In the genomic region with DNA sequence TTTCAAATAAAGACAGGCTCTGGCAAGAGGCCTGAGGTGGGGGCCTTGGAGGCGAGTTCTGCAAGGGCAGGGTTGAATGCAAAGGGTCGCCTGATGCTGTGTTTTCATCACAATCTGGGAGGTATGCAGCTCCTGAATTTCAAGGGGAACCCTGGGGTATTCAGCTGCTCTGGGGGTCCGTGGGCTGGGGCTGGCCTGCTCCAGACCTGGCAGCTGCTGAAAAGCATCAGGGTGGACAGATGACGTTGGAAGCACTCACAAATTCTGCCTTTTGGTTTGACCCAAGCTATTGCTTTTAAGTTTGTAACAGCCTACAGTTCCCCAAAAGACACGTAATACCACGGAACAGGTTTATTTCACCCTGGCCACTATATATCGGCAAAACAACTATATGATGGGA, we compare ENCODE assay signal across 29 cellular contexts. TPM values are rescaled to one million over a fixed set of nuclear protein-coding genes. Genes with fewer than 3 reads are reported as not detected.
"Had no signal": no experiment of that assay in that cellular context is flagged by ENCODE, and none has a peak within 500 bp of the region (broad histone marks: within the 10 kb centered on the region; RNA-seq: fewer than 3 reads in every experiment).

No MANE protein-coding gene starts in this region.

- H3K27me3 ChIP-seq: ascending aorta, cardiac muscle cell had no signal

- H3K36me3 ChIP-seq: ascending aorta, cardiac muscle cell had no signal

- ATAC-seq: activated CD4-positive, alpha-beta T cell treated with anti-CD3 and anti-CD28 coated beads for 36 hours; activated CD8-positive, alpha-beta memory T cell treated with anti-CD3 and anti-CD28 coated beads, Interleukin-2, amount 10 ng/mL, durations not matched to agents 7 days and 5 days; activated CD8-positive, alpha-beta T cell treated with anti-CD3 and anti-CD28 coated beads, Interleukin-2, amount 10 ng/mL, durations not matched to agents 7 days and 5 days; activated naive CD8-positive, alpha-beta T cell treated with anti-CD3 and anti-CD28 coated beads, Interleukin-2, amount 50 U/mL, for 24 hours had no signal

- H3K4me1 ChIP-seq: ascending aorta had no signal

- DNase-seq: activated B cell treated with CpG ODN at 0.5 μM for 24 hours; activated CD4-positive, alpha-beta memory T cell treated with anti-CD3 and anti-CD28 coated beads, Interleukin-2, amount 10 ng/mL, durations not matched to agents 7 days and 5 days; activated CD4-positive, alpha-beta T cell treated with anti-CD3 and anti-CD28 coated beads for 1 hour; activated CD4-positive, alpha-beta T cell treated with anti-CD3 and anti-CD28 coated beads for 36 hours; activated CD4-positive, alpha-beta T cell treated with anti-CD3 and anti-CD28 coated beads for 48 hours; activated CD4-positive, alpha-beta T cell treated with anti-CD3 and anti-CD28 coated beads, Interleukin-2, amount 10 ng/mL, durations not matched to agents 7 days and 5 days; activated CD4-positive, alpha-beta T cell treated with anti-CD3 and anti-CD28 coated beads, Interleukin-2, amount 50 U/mL, for 48 hours; activated CD8-positive, alpha-beta memory T cell treated with anti-CD3 and anti-CD28 coated beads for 24 hours; activated CD8-positive, alpha-beta memory T cell treated with anti-CD3 and anti-CD28 coated beads, Interleukin-2, amount 10 ng/mL, durations not matched to agents 7 days and 5 days; activated CD8-positive, alpha-beta memory T cell treated with anti-CD3 and anti-CD28 coated beads, Interleukin-2, amount 50 U/mL, for 48 hours; activated CD8-positive, alpha-beta T cell treated with anti-CD3 and anti-CD28 coated beads, Interleukin-2, amount 10 ng/mL, durations not matched to agents 7 days and 5 days; activated effector memory CD4-positive, alpha-beta T cell treated with Interleukin-2 at 50 U/mL for 16 hours; activated gamma-delta T cell; activated naive CD4-positive, alpha-beta T cell treated with anti-CD3 and anti-CD28 coated beads, Interleukin-2, amount 10 ng/mL, durations not matched to agents 7 days and 5 days; activated naive CD4-positive, alpha-beta T cell treated with Interleukin-2 at 50 U/mL for 16 hours; activated naive CD8-positive, alpha-beta T cell treated with anti-CD3 and anti-CD28 coated beads, Interleukin-2, amount 10 ng/mL, durations not matched to agents 7 days and 5 days; activated naive CD8-positive, alpha-beta T cell treated with anti-CD3 and anti-CD28 coated beads, Interleukin-2, amount 50 U/mL, for 24 hours; activated T-cell treated with anti-CD3 and anti-CD28 coated beads, Interleukin-2, amount 50 U/mL, for 24 hours; activated T-cell treated with anti-CD3 and anti-CD28 coated beads, Interleukin-2, amount 50 U/mL, for 48 hours; amygdala; anterior cingulate cortex; caudate nucleus; cerebellar nuclear complex; T-helper 1 cell; T-helper 2 cell; T-helper 9 cell had no signal

- H3K9me3 ChIP-seq: ascending aorta had no signal

- H3K27ac ChIP-seq: ascending aorta, cardiac muscle cell, VCaP had no signal

- H3K4me3 ChIP-seq: ascending aorta, cardiac muscle cell had no signal

RNA-seq across cellular contexts. Expression of gene DNAH17, which starts 1.3 kb away (rescaled TPM):
- total RNA-seq: ascending aorta, cardiac muscle cell had no signal
